Comparison of ENCODE assay signal across 9 cellular contexts in the genomic region with DNA sequence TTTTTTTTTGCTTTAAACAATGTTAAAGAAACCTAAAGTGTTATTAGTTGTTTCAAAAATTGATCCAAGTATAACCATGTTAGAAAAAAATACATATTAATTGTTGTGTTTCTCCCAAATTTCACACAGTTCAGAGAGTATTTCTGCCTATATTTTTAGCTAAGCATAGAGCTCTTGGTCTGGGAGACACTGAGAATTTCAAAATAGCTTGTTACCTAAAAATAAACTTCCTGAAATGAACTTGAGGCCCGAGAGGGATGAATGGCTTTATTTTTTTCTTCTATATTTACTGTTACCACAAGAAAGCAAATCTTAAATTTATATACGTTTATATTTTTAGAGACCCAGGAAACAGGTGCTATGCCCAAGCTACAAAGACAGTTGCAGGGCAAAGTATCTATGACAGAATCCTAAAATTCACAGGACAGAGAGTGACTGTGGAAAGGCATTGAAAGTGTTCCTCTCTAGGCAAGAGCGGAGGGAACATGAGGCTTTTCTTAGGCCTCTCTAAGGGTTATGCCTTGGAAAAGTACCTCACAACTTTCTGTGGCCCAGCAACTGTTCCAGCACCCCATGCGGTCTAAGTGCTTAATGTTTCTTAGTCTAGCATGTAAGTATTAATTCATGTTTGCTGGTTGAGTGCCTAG. TPM values are rescaled to one million over a fixed set of nuclear protein-coding genes. Genes with fewer than 3 reads are reported as not detected.
A peak's percentile ranks its signal among the peaks of the same experiment; 100 is the strongest.
DNase-seq lines count a peak whose midpoint lies in the region; ATAC-seq and TF ChIP-seq lines count a peak whose summit lies in the region.
"Had no signal": no experiment of that assay in that cellular context is flagged by ENCODE, and none has a peak within 500 bp of the region (broad histone marks: within the 10 kb centered on the region; RNA-seq: fewer than 3 reads in every experiment).

No MANE protein-coding gene starts in this region.

- no peak for TF ChIP-seq CTCF in glutamatergic neuron (IDR thresholded peaks at IDR 0.05; ENCODE audit: partially characterized antibody, unreplicated experiment)

- H3K27ac ChIP-seq in skin epidermis = peak overlapping the region in 14 of 21 experiments; percentile 12 to 78 (median 58)

- peak overlapping the region; percentile 89 to 91 for H3K27ac Mint-ChIP-seq in effector memory CD8-positive, alpha-beta T cell
- H3K27ac Mint-ChIP-seq in glutamatergic neuron (ENCODE audit: unreplicated experiment) = no peak overlapping the region
- H3K27ac Mint-ChIP-seq: brain had no signal

- H3K27me3 Mint-ChIP-seq in effector memory CD8-positive, alpha-beta T cell = no peaks in the 10 kb centered on the region
- H3K27me3 Mint-ChIP-seq in glutamatergic neuron (ENCODE audit: unreplicated experiment) = peaks cover 8% of the 10 kb centered on the region

- H3K9me3 Mint-ChIP-seq in effector memory CD8-positive, alpha-beta T cell = no peaks in the 10 kb centered on the region
- peaks cover 11% of the 10 kb centered on the region for H3K9me3 Mint-ChIP-seq in glutamatergic neuron (ENCODE audit: unreplicated experiment)
- H3K9me3 Mint-ChIP-seq: brain had no signal

- ATAC-seq in GM18519 (IDR thresholded peaks at IDR 0.05; ENCODE audit: low FRiP score, unreplicated experiment) (peak; percentile 18), GM19035 (IDR thresholded peaks at IDR 0.05; ENCODE audit: unreplicated experiment) (no peak), GM21360 (IDR thresholded peaks at IDR 0.05; ENCODE audit: unreplicated experiment) (no peak)
- ATAC-seq in effector memory CD8-positive, alpha-beta T cell (replicated peaks) = no peak

- peaks cover 27% of the 10 kb centered on the region for H3K36me3 Mint-ChIP-seq in effector memory CD8-positive, alpha-beta T cell (ENCODE audit: insufficient read depth)
- H3K36me3 Mint-ChIP-seq in glutamatergic neuron (ENCODE audit: unreplicated experiment) = no peaks in the 10 kb centered on the region

- H3K4me3 Mint-ChIP-seq in effector memory CD8-positive, alpha-beta T cell = peak overlapping the region; percentile 58 to 78
- no peak overlapping the region for H3K4me3 Mint-ChIP-seq in glutamatergic neuron (ENCODE audit: unreplicated experiment)
- H3K4me3 Mint-ChIP-seq: brain had no signal

- peak; percentile 66 for DNase-seq in NAMALWA (ENCODE audit: low spot score)
- no peak for DNase-seq in effector memory CD8-positive, alpha-beta T cell
- DNase-seq in glutamatergic neuron = no peak
- DNase-seq: MG63 had no signal

- H3K4me1 Mint-ChIP-seq in effector memory CD8-positive, alpha-beta T cell (ENCODE audit: low read depth in 2 of 2) = peaks cover 72 to 92% of the 10 kb centered on the region in 2 donors
- peaks cover 30% of the 10 kb centered on the region for H3K4me1 Mint-ChIP-seq in glutamatergic neuron (ENCODE audit: low read depth, unreplicated experiment)

- no peak overlapping the region for H3K4me3 ChIP-seq in skin epidermis
- H3K4me3 ChIP-seq: MG63 had no signal

RNA-seq across cellular contexts. Expression of gene TGFBR2, which starts 36.4 kb away (rescaled TPM):
- 0.96 TPM for total RNA-seq in glutamatergic neuron (ENCODE audit: unreplicated experiment)
